In the genomic region with DNA sequence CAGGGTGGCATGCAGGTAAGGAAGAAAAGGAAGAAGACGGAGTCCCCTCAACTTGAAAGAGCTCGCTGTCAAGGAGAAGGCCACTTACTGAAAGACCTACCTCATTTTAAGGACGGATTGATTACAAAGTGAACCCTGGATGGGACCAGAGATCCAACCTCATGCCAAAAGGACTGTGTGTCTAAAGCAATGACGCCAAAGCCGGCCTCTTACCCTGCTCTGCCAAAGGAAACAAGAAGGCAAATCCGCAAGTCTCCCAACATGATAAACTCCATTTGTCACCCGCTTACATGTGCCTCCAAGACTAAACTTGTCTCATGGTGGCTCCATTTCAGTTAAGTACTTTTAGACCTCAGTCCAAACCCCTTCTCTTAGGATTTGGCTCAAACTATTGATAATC, we compare ENCODE assay signal across 23 cellular contexts.
A peak's percentile ranks its signal among the peaks of the same experiment; 100 is the strongest.
DNase-seq lines count a peak whose midpoint lies in the region; ATAC-seq and TF ChIP-seq lines count a peak whose summit lies in the region.
"Had no signal": no experiment of that assay in that cellular context is flagged by ENCODE, and none has a peak within 500 bp of the region (broad histone marks: within the 10 kb centered on the region; RNA-seq: fewer than 3 reads in every experiment).

No MANE protein-coding gene starts in this region.

- H3K27ac Mint-ChIP-seq in activated naive CD8-positive, alpha-beta T cell, result peak overlapping the region; percentile 78
- no peak overlapping the region for H3K27ac Mint-ChIP-seq in activated naive CD8-positive, alpha-beta T cell treated with anti-CD3 and anti-CD28 coated beads, Interleukin-2, amount 50 U/mL, for 24 hours
- H3K27ac Mint-ChIP-seq: CD4-positive, alpha-beta memory T cell; H9; HFFc6; IgD-negative memory B cell had no signal

- TF ChIP-seq POLR2A in heart left ventricle (IDR thresholded peaks at IDR 0.05) (no peak), adrenal gland (IDR thresholded peaks at IDR 0.05) (no peak)

- H3K27me3 ChIP-seq in heart left ventricle (no peaks in the 10 kb centered on the region), right cardiac atrium (ENCODE audit: control insufficient read depth, insufficient read depth) (no peaks in the 10 kb centered on the region), adrenal gland (no peaks in the 10 kb centered on the region)
- H3K27me3 ChIP-seq: BLaER1, Peyer's patch had no signal

- H3K4me3 ChIP-seq in heart left ventricle (no peak overlapping the region), right cardiac atrium (ENCODE audit: low read length) (no peak overlapping the region), adrenal gland (no peak overlapping the region)
- H3K4me3 ChIP-seq: BLaER1, Peyer's patch had no signal

- H3K9me3 ChIP-seq in heart left ventricle (no peaks in the 10 kb centered on the region), right cardiac atrium (ENCODE audit: control insufficient read depth, low read length) (no peaks in the 10 kb centered on the region), adrenal gland (replicated peaks in 1 of 3) (no peaks in the 10 kb centered on the region)
- H3K9me3 ChIP-seq: BLaER1, Caco-2, Peyer's patch had no signal

- H3K4me1 ChIP-seq in heart left ventricle (peaks cover 0 to 45% (median 18%) of the 10 kb centered on the region in 12 donors), right cardiac atrium (ENCODE audit: control insufficient read depth, insufficient read depth, low read length) (peaks cover 12% of the 10 kb centered on the region), adrenal gland (replicated peaks in 1 of 2) (peaks cover 0 to 19% of the 10 kb centered on the region in 2 donors)

- H3K4me1 Mint-ChIP-seq in activated naive CD8-positive, alpha-beta T cell (ENCODE audit: low read depth), result peaks cover 70% of the 10 kb centered on the region
- H3K4me1 Mint-ChIP-seq in activated naive CD8-positive, alpha-beta T cell treated with anti-CD3 and anti-CD28 coated beads, Interleukin-2, amount 50 U/mL, for 24 hours, result peaks cover 76% of the 10 kb centered on the region

- no peaks in the 10 kb centered on the region for H3K27me3 Mint-ChIP-seq in activated naive CD8-positive, alpha-beta T cell
- no peaks in the 10 kb centered on the region for H3K27me3 Mint-ChIP-seq in activated naive CD8-positive, alpha-beta T cell treated with anti-CD3 and anti-CD28 coated beads, Interleukin-2, amount 50 U/mL, for 24 hours
- H3K27me3 Mint-ChIP-seq: CD4-positive, alpha-beta memory T cell; IgD-negative memory B cell had no signal

- no peak overlapping the region for H3K4me3 Mint-ChIP-seq in activated naive CD8-positive, alpha-beta T cell
- H3K4me3 Mint-ChIP-seq in activated naive CD8-positive, alpha-beta T cell treated with anti-CD3 and anti-CD28 coated beads, Interleukin-2, amount 50 U/mL, for 24 hours, result no peak overlapping the region
- H3K4me3 Mint-ChIP-seq: CD4-positive, alpha-beta memory T cell; H9; HFFc6; IgD-negative memory B cell had no signal

- peaks cover 29% of the 10 kb centered on the region for H3K36me3 Mint-ChIP-seq in activated naive CD8-positive, alpha-beta T cell
- H3K36me3 Mint-ChIP-seq in activated naive CD8-positive, alpha-beta T cell treated with anti-CD3 and anti-CD28 coated beads, Interleukin-2, amount 50 U/mL, for 24 hours (ENCODE audit: low read depth), result peaks cover 26% of the 10 kb centered on the region

- DNase-seq in activated naive CD8-positive, alpha-beta T cell treated with anti-CD3 and anti-CD28 coated beads, Interleukin-2, amount 50 U/mL, for 24 hours, result no peak
- no peak for DNase-seq in heart left ventricle
- DNase-seq in right cardiac atrium, result peak; percentile 76 to 92 (median 80)
- no peak for DNase-seq in NCI-H446 (lab: John Stamatoyannopoulos, UW)
- DNase-seq in NK-92 treated with Interleukin-12 subunit alpha and Interleukin-12 subunit beta, amount 100 ng/mL, for 24 hours (lab: John Stamatoyannopoulos, UW), result no peak
- no peak for DNase-seq in adrenal gland
- DNase-seq: ACHN; Caco-2; CD4-positive, alpha-beta memory T cell; DMS 273 treated with DMSO at 0.1 percent for 48 hours; DMS79 treated with DMSO at 0.1 percent for 48 hours; H9; HFFc6; NCI-H1105; NCI-H146; NCI-H2029; NCI-H226; NCI-H524; NCI-H82; Peyer's patch had no signal

- WGBS in heart left ventricle, 4 donors, result 88 to 89% (median 89%) methylated on average over 7 of the region's 7 CpGs
- WGBS in right cardiac atrium, result 69% methylated on average over 7 of the region's 7 CpGs
- WGBS in adrenal gland, 4 donors, result 86 to 94% (median 93%) methylated on average over 7 of the region's 7 CpGs

- intact Hi-C loops in heart left ventricle (cut with DNase I) (no loop called here), right cardiac atrium (cut with DNase I) (no loop called here), adrenal gland (cut with DNase I) (no loop called here)

- ATAC-seq in activated naive CD8-positive, alpha-beta T cell treated with anti-CD3 and anti-CD28 coated beads, Interleukin-2, amount 50 U/mL, for 24 hours, result no peak
- ATAC-seq in heart left ventricle, result peak in 3 of 4 donors; percentile 23 to 38 (median 27)
- ATAC-seq in right cardiac atrium, result peak; percentile 76 to 80

- no peaks in the 10 kb centered on the region for H3K36me3 ChIP-seq in heart left ventricle
- H3K36me3 ChIP-seq in adrenal gland (replicated peaks in 1 of 2), result no peaks in the 10 kb centered on the region
- H3K36me3 ChIP-seq: BLaER1, Peyer's patch had no signal

- TF ChIP-seq CTCF in heart left ventricle (IDR thresholded peaks at IDR 0.05) (no peak), adrenal gland (IDR thresholded peaks at IDR 0.05) (no peak)

- no peaks in the 10 kb centered on the region for H3K9me3 Mint-ChIP-seq in activated naive CD8-positive, alpha-beta T cell (ENCODE audit: low read depth)
- no peaks in the 10 kb centered on the region for H3K9me3 Mint-ChIP-seq in activated naive CD8-positive, alpha-beta T cell treated with anti-CD3 and anti-CD28 coated beads, Interleukin-2, amount 50 U/mL, for 24 hours
- H3K9me3 Mint-ChIP-seq: CD4-positive, alpha-beta memory T cell; H9; HFFc6; IgD-negative memory B cell had no signal

- H3K27ac ChIP-seq in heart left ventricle (no peak overlapping the region), right cardiac atrium (ENCODE audit: low read length) (no peak overlapping the region), adrenal gland (no peak overlapping the region)
- H3K27ac ChIP-seq: BLaER1 had no signal

Comparison
In these comparisons a context has a peak if more than half of its experiments do, and no peak if none do; other contexts are left out.
1. DNase-seq: peak in right cardiac atrium (3 of 3); none in activated naive CD8-positive, alpha-beta T cell treated with anti-CD3 and anti-CD28 coated beads, Interleukin-2, amount 50 U/mL, for 24 hours (single experiment), heart left ventricle (0 of 5), NCI-H446 (0 of 2), NK-92 treated with Interleukin-12 subunit alpha and Interleukin-12 subunit beta, amount 100 ng/mL, for 24 hours (single experiment) and adrenal gland (0 of 7).